In the genomic region with DNA sequence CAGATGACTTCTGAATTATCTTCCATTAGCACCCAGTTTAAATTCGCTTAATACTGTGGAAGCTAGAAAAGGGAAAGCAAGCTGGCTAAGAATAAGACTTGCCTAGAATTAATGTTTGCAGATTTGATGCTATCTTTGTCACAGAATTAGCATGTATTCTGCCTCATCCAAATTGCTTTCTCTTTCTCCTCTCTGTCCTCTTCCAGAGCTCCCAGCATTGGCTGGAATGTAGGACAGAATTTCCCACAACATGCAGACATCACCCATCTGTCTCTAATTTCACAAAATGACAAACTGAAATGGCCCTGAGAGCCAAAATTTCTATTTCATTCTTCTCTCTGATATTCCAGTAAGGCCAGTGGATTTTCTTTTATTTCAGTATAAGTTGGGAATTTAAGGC, we compare ENCODE assay signal across 29 cellular contexts.
"Had no signal": no experiment of that assay in that cellular context is flagged by ENCODE, and none has a peak within 500 bp of the region (broad histone marks: within the 10 kb centered on the region; RNA-seq: fewer than 3 reads in every experiment).

No MANE protein-coding gene starts in this region.

- H3K27ac ChIP-seq: neutrophil, pancreas had no signal

- H3K4me3 ChIP-seq: body of pancreas, mucosa of descending colon, pancreas, sigmoid colon, spleen had no signal

- H3K27me3 ChIP-seq: body of pancreas, neutrophil, pancreas, sigmoid colon had no signal

- H3K27ac Mint-ChIP-seq: activated B cell treated with CpG ODN at 0.5 μM for 24 hours; activated CD4-positive, alpha-beta memory T cell treated with anti-CD3 and anti-CD28 coated beads, Interleukin-2, amount 10 ng/mL, durations not matched to agents 7 days and 5 days; activated CD8-positive, alpha-beta memory T cell treated with anti-CD3 and anti-CD28 coated beads, Interleukin-2, amount 10 ng/mL, durations not matched to agents 7 days and 5 days; activated naive CD8-positive, alpha-beta T cell treated with anti-CD3 and anti-CD28 coated beads for 36 hours; activated T-helper 17 cell treated with anti-CD3 and anti-CD28 coated beads, Interleukin-2, amount 50 U/mL, for 72 hours; endodermal cell; naive thymus-derived CD8-positive, alpha-beta T cell; stimulated activated memory B cell treated with anti-CD40 and anti-IgM and Interleukin-4, amounts not matched to agents 10 μg/mL and 1 μg/mL and 100 μg/mL, for 72 hours; T-cell had no signal

- H3K27me3 Mint-ChIP-seq: activated CD4-positive, alpha-beta memory T cell treated with anti-CD3 and anti-CD28 coated beads, Interleukin-2, amount 10 ng/mL, durations not matched to agents 7 days and 5 days; activated CD8-positive, alpha-beta memory T cell treated with anti-CD3 and anti-CD28 coated beads, Interleukin-2, amount 10 ng/mL, durations not matched to agents 7 days and 5 days; activated naive CD8-positive, alpha-beta T cell treated with anti-CD3 and anti-CD28 coated beads for 36 hours had no signal

- H3K9me3 Mint-ChIP-seq: activated B cell treated with CpG ODN at 0.5 μM for 24 hours; activated CD4-positive, alpha-beta memory T cell treated with anti-CD3 and anti-CD28 coated beads, Interleukin-2, amount 10 ng/mL, durations not matched to agents 7 days and 5 days; activated naive CD8-positive, alpha-beta T cell treated with anti-CD3 and anti-CD28 coated beads for 36 hours; activated T-helper 17 cell treated with anti-CD3 and anti-CD28 coated beads, Interleukin-2, amount 50 U/mL, for 72 hours; endodermal cell; stimulated activated memory B cell treated with anti-CD40 and anti-IgM and Interleukin-4, amounts not matched to agents 10 μg/mL and 1 μg/mL and 100 μg/mL, for 72 hours had no signal

- H3K9me3 ChIP-seq: body of pancreas, mucosa of descending colon, neutrophil, pancreas, sigmoid colon, spleen had no signal

- H3K36me3 ChIP-seq: neutrophil, pancreas, sigmoid colon, spleen had no signal

- DNase-seq: activated B cell treated with CpG ODN at 0.5 μM for 24 hours; activated CD4-positive, alpha-beta memory T cell treated with anti-CD3 and anti-CD28 coated beads, Interleukin-2, amount 10 ng/mL, durations not matched to agents 7 days and 5 days; activated CD4-positive, alpha-beta T cell treated with anti-CD3 and anti-CD28 coated beads for 48 hours; activated CD8-positive, alpha-beta memory T cell treated with anti-CD3 and anti-CD28 coated beads, Interleukin-2, amount 10 ng/mL, durations not matched to agents 7 days and 5 days; activated naive CD4-positive, alpha-beta T cell; activated naive CD8-positive, alpha-beta T cell treated with anti-CD3 and anti-CD28 coated beads for 36 hours; activated T-cell treated with anti-CD3 and anti-CD28 coated beads, Interleukin-2, amount 50 U/mL, for 1 hour; caudate nucleus; endodermal cell; erythroblast; foreskin melanocyte; glutamatergic neuron; hypothalamus; mammary epithelial cell; mucosa of descending colon; naive thymus-derived CD8-positive, alpha-beta T cell; pancreas; sigmoid colon; spleen; stimulated activated CD4-positive, alpha-beta T cell treated with anti-CD3 and anti-CD28 coated beads, Interleukin-4, amount 100 ng/mL, for 4 hours; T-cell had no signal

- H3K4me1 Mint-ChIP-seq: activated B cell treated with CpG ODN at 0.5 μM for 24 hours; activated CD4-positive, alpha-beta memory T cell treated with anti-CD3 and anti-CD28 coated beads, Interleukin-2, amount 10 ng/mL, durations not matched to agents 7 days and 5 days; activated CD8-positive, alpha-beta memory T cell treated with anti-CD3 and anti-CD28 coated beads, Interleukin-2, amount 10 ng/mL, durations not matched to agents 7 days and 5 days; activated naive CD8-positive, alpha-beta T cell treated with anti-CD3 and anti-CD28 coated beads for 36 hours; activated T-helper 17 cell treated with anti-CD3 and anti-CD28 coated beads, Interleukin-2, amount 50 U/mL, for 72 hours; endodermal cell; naive thymus-derived CD8-positive, alpha-beta T cell; stimulated activated memory B cell treated with anti-CD40 and anti-IgM and Interleukin-4, amounts not matched to agents 10 μg/mL and 1 μg/mL and 100 μg/mL, for 72 hours; T-cell had no signal

- ATAC-seq: activated CD8-positive, alpha-beta memory T cell treated with anti-CD3 and anti-CD28 coated beads, Interleukin-2, amount 10 ng/mL, durations not matched to agents 7 days and 5 days; activated T-helper 17 cell treated with anti-CD3 and anti-CD28 coated beads, Interleukin-2, amount 50 U/mL, for 72 hours; body of pancreas; left lobe of liver; mucosa of descending colon; naive thymus-derived CD8-positive, alpha-beta T cell; pancreas; stimulated activated memory B cell treated with anti-CD40 and anti-IgM and Interleukin-4, amounts not matched to agents 10 μg/mL and 1 μg/mL and 100 μg/mL, for 72 hours; T-cell had no signal

- H3K4me1 ChIP-seq: body of pancreas, pancreas, spleen had no signal

- FAIRE-seq: colon, keratinocyte, pancreas, urothelium cell line had no signal

- H3K4me3 Mint-ChIP-seq: activated B cell treated with CpG ODN at 0.5 μM for 24 hours; activated CD4-positive, alpha-beta memory T cell treated with anti-CD3 and anti-CD28 coated beads, Interleukin-2, amount 10 ng/mL, durations not matched to agents 7 days and 5 days; activated CD8-positive, alpha-beta memory T cell treated with anti-CD3 and anti-CD28 coated beads, Interleukin-2, amount 10 ng/mL, durations not matched to agents 7 days and 5 days; activated naive CD8-positive, alpha-beta T cell treated with anti-CD3 and anti-CD28 coated beads for 36 hours; activated T-helper 17 cell treated with anti-CD3 and anti-CD28 coated beads, Interleukin-2, amount 50 U/mL, for 72 hours; endodermal cell; naive thymus-derived CD8-positive, alpha-beta T cell; stimulated activated memory B cell treated with anti-CD40 and anti-IgM and Interleukin-4, amounts not matched to agents 10 μg/mL and 1 μg/mL and 100 μg/mL, for 72 hours; T-cell had no signal

- H3K36me3 Mint-ChIP-seq: activated CD8-positive, alpha-beta memory T cell treated with anti-CD3 and anti-CD28 coated beads, Interleukin-2, amount 10 ng/mL, durations not matched to agents 7 days and 5 days; activated naive CD8-positive, alpha-beta T cell treated with anti-CD3 and anti-CD28 coated beads for 36 hours; naive thymus-derived CD8-positive, alpha-beta T cell; stimulated activated memory B cell treated with anti-CD40 and anti-IgM and Interleukin-4, amounts not matched to agents 10 μg/mL and 1 μg/mL and 100 μg/mL, for 72 hours; T-cell had no signal
